In the genomic region with DNA sequence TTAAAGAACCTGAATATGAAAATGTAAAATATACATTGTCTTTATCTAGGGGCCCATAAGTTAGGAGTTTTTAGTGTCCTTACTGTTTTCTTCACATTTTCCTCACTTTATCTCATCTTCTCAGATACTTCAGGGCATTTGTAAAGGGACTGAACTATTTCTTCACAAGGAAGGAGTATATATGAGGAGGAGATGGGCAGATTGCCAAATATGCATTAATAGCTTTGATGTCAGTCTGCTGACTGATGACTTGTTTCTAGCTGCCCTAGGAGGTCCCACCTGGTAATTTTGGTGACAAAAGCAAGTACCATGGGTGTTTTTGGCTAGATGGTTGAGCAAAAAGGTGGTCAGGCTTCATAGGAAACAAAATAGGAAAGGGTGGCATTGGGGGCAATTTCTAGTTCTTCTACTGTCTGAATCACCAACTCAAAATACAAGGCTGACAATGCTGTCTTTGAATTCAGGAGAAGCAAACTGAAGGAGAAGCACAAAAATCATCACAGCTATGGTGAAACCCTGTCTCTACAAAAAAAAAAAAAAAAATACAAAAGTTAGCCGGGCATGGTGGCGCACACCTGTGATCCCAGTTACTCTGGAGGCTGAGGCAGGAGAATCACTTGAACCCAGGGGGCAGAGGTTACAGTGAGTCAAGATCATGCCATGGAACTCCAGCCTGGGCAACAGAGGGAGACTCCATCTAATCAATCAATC, we compare ENCODE assay signal across 1 cellular context.
A peak's percentile ranks its signal among the peaks of the same experiment; 100 is the strongest.
TF ChIP-seq lines count a peak whose summit lies in the region.

No MANE protein-coding gene starts in this region.

TF ChIP-seq in K562, 482 proteins besides CTCF, POLR2A, EP300 and RAD21 (continued from another document and continues in another):
- TF ChIP-seq, protein P1, sequence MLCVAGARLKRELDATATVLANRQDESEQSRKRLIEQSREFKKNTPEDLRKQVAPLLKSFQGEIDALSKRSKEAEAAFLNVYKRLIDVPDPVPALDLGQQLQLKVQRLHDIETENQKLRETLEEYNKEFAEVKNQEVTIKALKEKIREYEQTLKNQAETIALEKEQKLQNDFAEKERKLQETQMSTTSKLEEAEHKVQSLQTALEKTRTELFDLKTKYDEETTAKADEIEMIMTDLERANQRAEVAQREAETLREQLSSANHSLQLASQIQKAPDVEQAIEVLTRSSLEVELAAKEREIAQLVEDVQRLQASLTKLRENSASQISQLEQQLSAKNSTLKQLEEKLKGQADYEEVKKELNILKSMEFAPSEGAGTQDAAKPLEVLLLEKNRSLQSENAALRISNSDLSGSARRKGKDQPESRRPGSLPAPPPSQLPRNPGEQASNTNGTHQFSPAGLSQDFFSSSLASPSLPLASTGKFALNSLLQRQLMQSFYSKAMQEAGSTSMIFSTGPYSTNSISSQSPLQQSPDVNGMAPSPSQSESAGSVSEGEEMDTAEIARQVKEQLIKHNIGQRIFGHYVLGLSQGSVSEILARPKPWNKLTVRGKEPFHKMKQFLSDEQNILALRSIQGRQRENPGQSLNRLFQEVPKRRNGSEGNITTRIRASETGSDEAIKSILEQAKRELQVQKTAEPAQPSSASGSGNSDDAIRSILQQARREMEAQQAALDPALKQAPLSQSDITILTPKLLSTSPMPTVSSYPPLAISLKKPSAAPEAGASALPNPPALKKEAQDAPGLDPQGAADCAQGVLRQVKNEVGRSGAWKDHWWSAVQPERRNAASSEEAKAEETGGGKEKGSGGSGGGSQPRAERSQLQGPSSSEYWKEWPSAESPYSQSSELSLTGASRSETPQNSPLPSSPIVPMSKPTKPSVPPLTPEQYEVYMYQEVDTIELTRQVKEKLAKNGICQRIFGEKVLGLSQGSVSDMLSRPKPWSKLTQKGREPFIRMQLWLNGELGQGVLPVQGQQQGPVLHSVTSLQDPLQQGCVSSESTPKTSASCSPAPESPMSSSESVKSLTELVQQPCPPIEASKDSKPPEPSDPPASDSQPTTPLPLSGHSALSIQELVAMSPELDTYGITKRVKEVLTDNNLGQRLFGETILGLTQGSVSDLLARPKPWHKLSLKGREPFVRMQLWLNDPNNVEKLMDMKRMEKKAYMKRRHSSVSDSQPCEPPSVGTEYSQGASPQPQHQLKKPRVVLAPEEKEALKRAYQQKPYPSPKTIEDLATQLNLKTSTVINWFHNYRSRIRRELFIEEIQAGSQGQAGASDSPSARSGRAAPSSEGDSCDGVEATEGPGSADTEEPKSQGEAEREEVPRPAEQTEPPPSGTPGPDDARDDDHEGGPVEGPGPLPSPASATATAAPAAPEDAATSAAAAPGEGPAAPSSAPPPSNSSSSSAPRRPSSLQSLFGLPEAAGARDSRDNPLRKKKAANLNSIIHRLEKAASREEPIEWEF (CRISPR knock-in tag; IDR thresholded peaks at IDR 0.05): peak; percentile 27; the same call in 1 of the 2 replicates
- TF ChIP-seq NCOR1 (IDR thresholded peaks at IDR 0.05) (peak; percentile 67), ZNF695 (CRISPR knock-in tag; IDR thresholded peaks at IDR 0.05) (no peak), CBX3 (IDR thresholded peaks at IDR 0.05; ENCODE audit: borderline replicate concordance in 1 of 2, low read length in 2 of 2) (peak in 1 of 2 experiments; percentile 63; a peak in 1 of 3 replicates), JUND (IDR thresholded peaks at IDR 0.05; ENCODE audit: borderline replicate concordance, low read depth, low read length) (peak; percentile 78), JUND (tag; IDR thresholded peaks at IDR 0.05; ENCODE audit: borderline replicate concordance, low read depth, low read length) (peak; percentile 66; the same call in 1 of the 3 replicates), TEAD1 (CRISPR knock-in tag; IDR thresholded peaks at IDR 0.05) (0 out of 4 replicates have a peak, but pooled peaks of 1 of the 2 experiments have one; percentile 50), GATAD2B (IDR thresholded peaks at IDR 0.05; ENCODE audit: borderline replicate concordance) (peak; percentile 55; the same call in 1 of the 2 replicates), HDAC1 (IDR thresholded peaks at IDR 0.05) (peak in 1 of 2 experiments; percentile 26; a peak in 1 of 4 replicates), DPF2 (IDR thresholded peaks at IDR 0.05) (peak; percentile 88), LARP7 (IDR thresholded peaks at IDR 0.05) (0 out of 2 replicates have a peak, but pooled peaks have one; percentile 41), MECOM (CRISPR knock-in tag; IDR thresholded peaks at IDR 0.05) (no peak), STAT5A (IDR thresholded peaks at IDR 0.05; ENCODE audit: borderline replicate concordance, low read length) (0 out of 2 replicates have a peak, but pooled peaks have one; percentile 26), ATF7 (IDR thresholded peaks at IDR 0.05) (peak; percentile 47; the same call in 1 of the 2 replicates), SMAD1 (IDR thresholded peaks at IDR 0.05; ENCODE audit: low read depth, low read length, partially characterized antibody) (peak; percentile 91), SOX6 (IDR thresholded peaks at IDR 0.05) (peak; percentile 82; the same call in 1 of the 2 replicates), GATAD2A (IDR thresholded peaks at IDR 0.05) (0 out of 2 replicates have a peak, but pooled peaks have one; percentile 41), MEIS2 (IDR thresholded peaks at IDR 0.05; ENCODE audit: partially characterized antibody) (peak; percentile 98), CBFA2T2 (conservative IDR thresholded peaks at IDR 0.05) (peak; percentile 77), ZEB2 (IDR thresholded peaks at IDR 0.05) (peak; percentile 75; the same call in 1 of the 2 replicates), KDM1A (IDR thresholded peaks at IDR 0.05) (peak; percentile 46 to 74; a peak in 3 of 4 replicates), FOSL1 (tag; conservative IDR thresholded peaks at IDR 0.05) (peak; percentile 74), ZNF232 (CRISPR knock-in tag; IDR thresholded peaks at IDR 0.05) (no peak), KLF16 (IDR thresholded peaks at IDR 0.05) (peak; percentile 50; the same call in 1 of the 2 replicates), ARID3A (IDR thresholded peaks at IDR 0.05; ENCODE audit: borderline replicate concordance, low read depth, low read length) (peak; percentile 75; the same call in 1 of the 2 replicates), TAL1 (IDR thresholded peaks at IDR 0.05) (peak; percentile 61), SIN3B (IDR thresholded peaks at IDR 0.05; ENCODE audit: low read depth) (peak; percentile 34; the same call in 1 of the 2 replicates), VEZF1 (CRISPR knock-in tag; IDR thresholded peaks at IDR 0.05) (peak; percentile 22; the same call in 1 of the 2 replicates), SMARCE1 (IDR thresholded peaks at IDR 0.05) (peak; percentile 89), LEF1 (IDR thresholded peaks at IDR 0.05) (peak; percentile 97), HDAC3 (IDR thresholded peaks at IDR 0.05; ENCODE audit: borderline replicate concordance, partially characterized antibody) (peak; percentile 55), TBL1XR1 (IDR thresholded peaks at IDR 0.05; ENCODE audit: low read length in 2 of 2) (peak in 1 of 2 experiments; percentile 61; a peak in 1 of 4 replicates), SUPT5H (IDR thresholded peaks at IDR 0.05) (no peak), TCF3 (CRISPR knock-in tag; IDR thresholded peaks at IDR 0.05) (peak; percentile 60), ARID1B (IDR thresholded peaks at IDR 0.05) (peak; percentile 91), L3MBTL2 (IDR thresholded peaks at IDR 0.05) (peak; percentile 24; the same call in 1 of the 2 replicates), CTBP1 (IDR thresholded peaks at IDR 0.05; ENCODE audit: borderline replicate concordance) (peak; percentile 81; the same call in 1 of the 2 replicates), TAF1 (IDR thresholded peaks at IDR 0.05; ENCODE audit: control insufficient read depth, extremely low read depth, insufficient read depth, low read length, severe bottlenecking) (no peak), HOXB6 (CRISPR knock-in tag; IDR thresholded peaks at IDR 0.05; ENCODE audit: borderline replicate concordance) (no peak), SMARCA4 (IDR thresholded peaks at IDR 0.05) (peak; percentile 89), JUN (IDR thresholded peaks at IDR 0.05; ENCODE audit: borderline replicate concordance, low read depth, low read length) (peak; percentile 23; the same call in 1 of the 2 replicates), JUN (CRISPR knock-in tag; IDR thresholded peaks at IDR 0.05; ENCODE audit: borderline replicate concordance) (no peak)
- TF ChIP-seq, protein P2, sequence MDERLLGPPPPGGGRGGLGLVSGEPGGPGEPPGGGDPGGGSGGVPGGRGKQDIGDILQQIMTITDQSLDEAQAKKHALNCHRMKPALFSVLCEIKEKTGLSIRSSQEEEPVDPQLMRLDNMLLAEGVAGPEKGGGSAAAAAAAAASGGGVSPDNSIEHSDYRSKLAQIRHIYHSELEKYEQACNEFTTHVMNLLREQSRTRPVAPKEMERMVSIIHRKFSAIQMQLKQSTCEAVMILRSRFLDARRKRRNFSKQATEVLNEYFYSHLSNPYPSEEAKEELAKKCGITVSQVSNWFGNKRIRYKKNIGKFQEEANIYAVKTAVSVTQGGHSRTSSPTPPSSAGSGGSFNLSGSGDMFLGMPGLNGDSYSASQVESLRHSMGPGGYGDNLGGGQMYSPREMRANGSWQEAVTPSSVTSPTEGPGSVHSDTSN (CRISPR knock-in tag; IDR thresholded peaks at IDR 0.05; ENCODE audit: low read depth): peak; percentile 36; the same call in 1 of the 2 replicates
- TF ChIP-seq, protein P2 (tag; conservative IDR thresholded peaks at IDR 0.05; ENCODE audit: low read depth): peak; percentile 95
- TF ChIP-seq, protein P3, sequence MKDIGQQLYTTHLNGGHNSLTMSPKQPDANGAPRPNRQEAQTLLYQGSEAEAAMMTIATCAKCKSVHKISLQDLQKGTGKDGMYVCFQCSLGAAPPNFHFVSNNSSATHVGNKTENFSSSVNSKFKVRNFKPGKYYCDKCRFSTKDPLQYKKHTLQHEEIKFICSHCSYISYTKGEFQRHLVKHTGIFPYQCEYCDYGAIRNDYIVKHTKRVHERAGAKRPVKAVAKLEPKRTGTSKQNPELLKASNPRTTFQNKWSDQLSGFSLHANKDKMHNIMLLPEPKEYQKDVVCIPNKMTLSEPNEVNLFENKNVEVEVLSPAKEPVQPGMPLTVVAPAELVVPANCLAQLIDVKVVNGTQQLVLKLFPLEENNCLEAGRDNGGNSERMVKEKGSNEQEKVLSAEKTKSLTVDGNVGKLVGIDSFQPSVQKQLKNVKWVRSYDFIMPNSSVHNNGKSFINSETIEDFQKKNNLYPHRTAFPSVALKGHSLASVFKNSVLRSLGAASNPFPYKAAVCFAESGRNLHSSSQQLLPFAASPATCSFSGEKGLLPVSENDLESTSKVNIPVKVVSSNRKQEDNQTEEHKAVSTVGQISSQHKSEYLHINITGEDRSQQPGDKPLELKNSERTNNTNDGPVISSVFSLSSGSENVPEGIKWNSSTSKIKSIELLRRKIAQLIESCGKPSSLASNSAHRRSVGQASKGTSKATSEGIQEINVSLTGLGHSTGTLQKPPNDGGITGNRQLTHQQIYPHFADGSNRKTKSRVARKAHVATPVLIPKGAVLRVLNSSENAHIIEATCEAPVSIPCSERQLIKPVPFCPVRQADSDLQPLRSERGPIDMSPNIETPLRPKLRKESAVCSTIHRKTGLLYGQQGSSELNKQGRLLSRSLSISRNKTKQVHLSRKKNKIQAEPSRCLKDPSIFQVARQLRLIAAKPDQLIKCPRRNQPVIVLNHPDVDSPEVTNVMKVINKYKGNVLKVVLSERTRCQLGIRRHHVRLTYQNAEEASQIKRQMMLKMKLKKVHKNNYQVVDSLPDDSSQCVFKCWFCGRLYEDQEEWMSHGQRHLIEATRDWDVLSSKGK (CRISPR knock-in tag; IDR thresholded peaks at IDR 0.05): no peak
- TF ChIP-seq, protein P4, sequence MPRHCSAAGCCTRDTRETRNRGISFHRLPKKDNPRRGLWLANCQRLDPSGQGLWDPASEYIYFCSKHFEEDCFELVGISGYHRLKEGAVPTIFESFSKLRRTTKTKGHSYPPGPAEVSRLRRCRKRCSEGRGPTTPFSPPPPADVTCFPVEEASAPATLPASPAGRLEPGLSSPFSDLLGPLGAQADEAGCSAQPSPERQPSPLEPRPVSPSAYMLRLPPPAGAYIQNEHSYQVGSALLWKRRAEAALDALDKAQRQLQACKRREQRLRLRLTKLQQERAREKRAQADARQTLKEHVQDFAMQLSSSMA (CRISPR knock-in tag; IDR thresholded peaks at IDR 0.05): no peak
- TF ChIP-seq, protein P5, sequence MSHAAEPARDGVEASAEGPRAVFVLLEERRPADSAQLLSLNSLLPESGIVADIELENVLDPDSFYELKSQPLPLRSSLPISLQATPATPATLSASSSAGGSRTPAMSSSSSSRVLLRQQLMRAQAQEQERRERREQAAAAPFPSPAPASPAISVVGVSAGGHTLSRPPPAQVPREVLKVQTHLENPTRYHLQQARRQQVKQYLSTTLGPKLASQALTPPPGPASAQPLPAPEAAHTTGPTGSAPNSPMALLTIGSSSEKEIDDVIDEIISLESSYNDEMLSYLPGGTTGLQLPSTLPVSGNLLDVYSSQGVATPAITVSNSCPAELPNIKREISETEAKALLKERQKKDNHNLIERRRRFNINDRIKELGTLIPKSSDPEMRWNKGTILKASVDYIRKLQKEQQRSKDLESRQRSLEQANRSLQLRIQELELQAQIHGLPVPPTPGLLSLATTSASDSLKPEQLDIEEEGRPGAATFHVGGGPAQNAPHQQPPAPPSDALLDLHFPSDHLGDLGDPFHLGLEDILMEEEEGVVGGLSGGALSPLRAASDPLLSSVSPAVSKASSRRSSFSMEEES (CRISPR knock-in tag; IDR thresholded peaks at IDR 0.05): no peak
